3 cellular contexts compared by ENCODE assay signal in genomic region chr15:74162196-74162536, GRCh38. TPM values are rescaled to one million over a fixed set of nuclear protein-coding genes. Genes with fewer than 3 reads are reported as not detected.
"Had no signal": no experiment of that assay in that cellular context is flagged by ENCODE, and none has a peak within 500 bp of the region (broad histone marks: within the 10 kb centered on the region; RNA-seq: fewer than 3 reads in every experiment).

No MANE protein-coding gene starts in this region.

RNA-seq across cellular contexts. Expression of gene ISLR, which starts 11.3 kb away (rescaled TPM):
- total RNA-seq: GM23338 had no signal

RNA-seq across cellular contexts. Expression of gene ISLR2, which starts 31.8 kb away (rescaled TPM):
- total RNA-seq: GM23248, H4 had no signal

RNA-seq across cellular contexts. Expression of gene STRA6, which starts 40.4 kb away (rescaled TPM):
- total RNA-seq: GM23248 had no signal
- polyA plus RNA-seq: GM23248 had no signal
